Comparison of ENCODE assay signal across 14 cellular contexts in the genomic region with DNA sequence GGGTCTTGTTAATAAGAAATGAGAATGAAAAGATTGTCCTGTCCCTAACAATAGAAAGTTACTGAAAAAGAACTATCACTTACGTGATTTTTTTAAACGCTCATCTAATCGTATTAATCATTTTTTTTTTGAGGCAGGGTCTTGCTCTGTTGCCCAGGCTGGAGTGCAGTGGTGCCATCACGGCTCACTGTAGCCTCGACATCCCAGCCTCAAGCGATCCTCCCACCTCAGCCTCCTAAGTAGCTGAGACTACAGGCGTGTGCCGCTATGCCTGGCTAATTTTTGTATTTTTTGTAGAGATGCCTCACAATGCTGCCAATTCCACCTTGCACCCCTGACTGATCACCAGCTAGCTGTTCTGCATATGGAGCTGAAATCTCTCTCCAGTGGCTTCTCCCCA. TPM values are rescaled to one million over a fixed set of nuclear protein-coding genes. Genes with fewer than 3 reads are reported as not detected.
DNase-seq lines count a peak whose midpoint lies in the region; FAIRE-seq and TF ChIP-seq lines count a peak whose summit lies in the region.
"Had no signal": no experiment of that assay in that cellular context is flagged by ENCODE, and none has a peak within 500 bp of the region (broad histone marks: within the 10 kb centered on the region; RNA-seq: fewer than 3 reads in every experiment).

No MANE protein-coding gene starts in this region.

- intact Hi-C loops in PC-9 (cut with micrococcal nuclease; ENCODE audit: unreplicated experiment) (no loop called here), lower leg skin (cut with DNase I; ENCODE audit: low total_unique reads) (no loop called here)

- H4K8ac ChIP-seq in H9 (replicated peaks; ENCODE audit: insufficient read length, low read depth, low read length) (no peak overlapping the region), H1 (ENCODE audit: extremely low read depth, insufficient read depth, low read length) (no peak overlapping the region)

- POLR2A ChIA-PET in PC-9 (lab: Charles Lee; ENCODE audit: unreplicated experiment) (no interaction called here), H1 (lab: Charles Lee; ENCODE audit: partially characterized antibody) (interaction anchor here (1.0 to 7.1 kb wide), 16 partner anchors 9 to 91 kb away, joined by 3 to 66 read pairs (median 10); partner anchors contain the start of genes PDGFB and RPL3)

- TF ChIP-seq RAD21 in H1 (IDR thresholded peaks at IDR 0.05 in 1 of 2, conservative IDR thresholded peaks at IDR 0.05 in 1 of 2; ENCODE audit: low read depth in 2 of 2, low read length in 2 of 2): no peak

- no peak overlapping the region for H3K4me3 ChIP-seq in PC-9
- no peak overlapping the region for H3K4me3 ChIP-seq in H1 (ENCODE audit: extremely low read depth in 1 of 4, insufficient read depth in 2 of 4, low read depth in 3 of 4, low read length in 4 of 4)
- no peak overlapping the region for H3K4me3 ChIP-seq in neural progenitor cell
- no peak overlapping the region for H3K4me3 ChIP-seq in right atrium auricular region
- H3K4me3 ChIP-seq in lower leg skin (ENCODE audit: low read depth, poor library complexity, severe bottlenecking): no peak overlapping the region
- H3K4me3 ChIP-seq: BLaER1 treated with 17β-estradiol and CSF1 and Interleukin-3, amounts not matched to agents 10 nM and 100 nM had no signal

- TF ChIP-seq POLR2A in H1 (IDR thresholded peaks at IDR 0.05; ENCODE audit: control extremely low read depth in 1 of 2, low read depth in 2 of 2, low read length in 2 of 2) (no peak), lower leg skin (IDR thresholded peaks at IDR 0.05) (no peak)

- H3K9me2 ChIP-seq in PC-9 (ENCODE audit: insufficient read depth): no peaks in the 10 kb centered on the region

- no peak overlapping the region for H2BK20ac ChIP-seq in H9 (ENCODE audit: low read depth, low read length, poor library complexity, severe bottlenecking)
- peak overlapping the region; percentile 40; the same call in 1 of the 2 replicates for H2BK20ac ChIP-seq in H1 (ENCODE audit: low read length)

- H2BK5ac ChIP-seq in H9 (ENCODE audit: insufficient read length, low read length) (no peak overlapping the region), H1 (ENCODE audit: low read depth, low read length) (peak overlapping the region; percentile 68; the same call in 1 of the 2 replicates)

- H3K9me3 ChIP-seq in H9 (ENCODE audit: control insufficient read depth, low read depth, low read length) (no peaks in the 10 kb centered on the region), PC-9 (ENCODE audit: insufficient read depth, low read depth) (no peaks in the 10 kb centered on the region), H1 (ENCODE audit: insufficient read depth in 2 of 2, low read depth in 1 of 2, low read length in 1 of 2) (no peaks in the 10 kb centered on the region), neural progenitor cell (ENCODE audit: low read depth) (no peaks in the 10 kb centered on the region), right atrium auricular region (no peaks in the 10 kb centered on the region)
- H3K9me3 ChIP-seq: BLaER1 treated with 17β-estradiol and CSF1 and Interleukin-3, amounts not matched to agents 10 nM and 100 nM had no signal

- H2AK5ac ChIP-seq in H9 (ENCODE audit: insufficient read length, low read length) (no peak overlapping the region), H1 (ENCODE audit: low read depth, low read length) (0 out of 2 replicates have a peak overlapping the region, but pooled peaks have one; percentile 43)

- no peak overlapping the region for H3K4me2 ChIP-seq in H9 (ENCODE audit: insufficient read depth, insufficient read length, low read length)
- H3K4me2 ChIP-seq in PC-9: no peak overlapping the region
- H3K4me2 ChIP-seq in H1 (ENCODE audit: insufficient read depth in 1 of 2, low read depth in 2 of 2, low read length in 2 of 2): peak overlapping the region in 1 of 2 experiments; percentile 60; a peak in 1 of 4 replicates
- H3K4me2 ChIP-seq in neural progenitor cell: no peak overlapping the region
- H3K4me2 ChIP-seq: BLaER1 treated with 17β-estradiol and CSF1 and Interleukin-3, amounts not matched to agents 10 nM and 100 nM had no signal

- H3K79me1 ChIP-seq in H9 (ENCODE audit: insufficient read depth, low read depth, low read length, poor library complexity, severe bottlenecking) (no peaks in the 10 kb centered on the region), H1 (ENCODE audit: low read depth, low read length) (no peaks in the 10 kb centered on the region)

- no peak overlapping the region for H2BK120ac ChIP-seq in H9 (ENCODE audit: low read depth, low read length, poor library complexity, severe bottlenecking)
- H2BK120ac ChIP-seq in H1 (replicated peaks; ENCODE audit: low read depth, low read length): no peak overlapping the region

- peaks cover 19% of the 10 kb centered on the region; the same call in 1 of the 2 replicates for H3F3A ChIP-seq in PC-9 (ENCODE audit: insufficient read depth, low read depth)
- H3F3A ChIP-seq in neural progenitor cell (ENCODE audit: low read depth): peaks cover 23% of the 10 kb centered on the region

- peak overlapping the region in 1 of 2 experiments; percentile 30; a peak in 1 of 5 replicates for H3K4me3 Mint-ChIP-seq in H9
- H3K4me3 Mint-ChIP-seq in neural progenitor cell: peak overlapping the region; percentile 35
- H3K4me3 Mint-ChIP-seq: B cell; CD8-positive, alpha-beta T cell had no signal

- TF ChIP-seq CTCF in H9 (conservative IDR thresholded peaks at IDR 0.05) (no peak), PC-9 (conservative IDR thresholded peaks at IDR 0.05) (no peak), H1 (IDR thresholded peaks at IDR 0.05; ENCODE audit: control extremely low read depth in 1 of 3, insufficient read depth in 1 of 3, low read depth in 1 of 3, low read length in 3 of 3) (no peak), neural progenitor cell (IDR thresholded peaks at IDR 0.05) (no peak), right atrium auricular region (IDR thresholded peaks at IDR 0.05) (no peak), lower leg skin (IDR thresholded peaks at IDR 0.05) (no peak)

- 0 out of 2 replicates have a peak overlapping the region, but pooled peaks have one; percentile 19 for H3K14ac ChIP-seq in H9 (ENCODE audit: insufficient read depth, low read length)
- no peak overlapping the region for H3K14ac ChIP-seq in H1 (ENCODE audit: insufficient read length)

- H3K56ac ChIP-seq in H9 (ENCODE audit: insufficient read length, low read depth, low read length): no peak overlapping the region
- H3K56ac ChIP-seq in H1 (replicated peaks; ENCODE audit: insufficient read length, low read depth, low read length): no peak overlapping the region

- H3K23ac ChIP-seq in H9 (ENCODE audit: insufficient read length, low read depth, low read length) (no peak overlapping the region), H1 (ENCODE audit: insufficient read length) (no peak overlapping the region)

- peak overlapping the region in 1 of 3 experiments; percentile 95; a peak in 2 of 7 replicates for H3K27ac Mint-ChIP-seq in H9
- no peak overlapping the region for H3K27ac Mint-ChIP-seq in neural progenitor cell
- H3K27ac Mint-ChIP-seq: B cell; CD8-positive, alpha-beta T cell had no signal

- no CpG with 5 or more reads among the region's 8 CpGs for WGBS in H9 (ENCODE audit: extremely low coverage, insufficient read length, low lambda C conversion rate)
- 91% methylated on average over 8 of the region's 8 CpGs; no CpG with 5 or more reads in 1 of the 2 experiments for WGBS in H1 (ENCODE audit: extremely low coverage in 1 of 2, insufficient coverage in 1 of 2, insufficient read length in 1 of 2, insufficient replicate concordance in 2 of 2, low coverage in 1 of 2, low lambda C conversion rate in 2 of 2, missing lambda C conversion rate in 1 of 2), 2 experiments
- 93 to 96% methylated on average over 8 of the region's 8 CpGs for WGBS in lower leg skin, 2 donors

- H3K23me2 ChIP-seq in H9 (ENCODE audit: insufficient read length, low read depth, low read length, poor library complexity, severe bottlenecking) (no peaks in the 10 kb centered on the region), H1 (ENCODE audit: low read depth, low read length) (no peaks in the 10 kb centered on the region)

- no peak overlapping the region for H3K4ac ChIP-seq in H9 (ENCODE audit: low read depth, low read length)
- peak overlapping the region; percentile 81 for H3K4ac ChIP-seq in H1 (replicated peaks; ENCODE audit: insufficient read length, low read depth, low read length)

- H3K27ac ChIP-seq in H9 (ENCODE audit: insufficient read length, low read depth, low read length): no peak overlapping the region
- H3K27ac ChIP-seq in PC-9: no peak overlapping the region
- H3K27ac ChIP-seq in H1 (ENCODE audit: low read depth, low read length): no peak overlapping the region
- H3K27ac ChIP-seq in neural progenitor cell: no peak overlapping the region
- no peak overlapping the region for H3K27ac ChIP-seq in right atrium auricular region
- H3K27ac ChIP-seq: BLaER1 treated with 17β-estradiol and CSF1 and Interleukin-3, amounts not matched to agents 10 nM and 100 nM had no signal

- no peak overlapping the region for H4K5ac ChIP-seq in H9 (ENCODE audit: insufficient read length, low read depth, low read length)
- no peak overlapping the region for H4K5ac ChIP-seq in H1 (ENCODE audit: insufficient read length, low read depth, low read length)

- H3K36me3 Mint-ChIP-seq in H9 (ENCODE audit: insufficient read depth in 1 of 3, low read depth in 3 of 3): peaks cover 0 to 13% (median 3%) of the 10 kb centered on the region in 3 experiments; a peak in 4 of 7 replicates
- H3K36me3 Mint-ChIP-seq in neural progenitor cell: no peaks in the 10 kb centered on the region

- H2BK15ac ChIP-seq in H9 (ENCODE audit: low read depth, low read length): no peak overlapping the region
- H2BK15ac ChIP-seq in H1 (ENCODE audit: low read length): 0 out of 2 replicates have a peak overlapping the region, but pooled peaks have one; percentile 18

- H3K9ac ChIP-seq in H9 (ENCODE audit: extremely low read depth, insufficient read length, low read length): no peak overlapping the region
- H3K9ac ChIP-seq in H1 (replicated peaks in 1 of 4; ENCODE audit: extremely low read depth in 1 of 4, low read depth in 3 of 4, low read length in 3 of 4): no peak overlapping the region; a peak in 1 of 7 replicates
- no peak overlapping the region for H3K9ac ChIP-seq in neural progenitor cell
- H3K9ac ChIP-seq: BLaER1 treated with 17β-estradiol and CSF1 and Interleukin-3, amounts not matched to agents 10 nM and 100 nM had no signal

- H3K79me2 ChIP-seq in H9 (ENCODE audit: insufficient read depth, low read length) (no peaks in the 10 kb centered on the region), PC-9 (ENCODE audit: low read depth) (no peaks in the 10 kb centered on the region), H1 (ENCODE audit: control insufficient read depth in 1 of 2, insufficient read depth in 2 of 2, low read length in 2 of 2) (no peaks in the 10 kb centered on the region), neural progenitor cell (ENCODE audit: low read depth) (no peaks in the 10 kb centered on the region)

- H3K27me3 ChIP-seq in H9 (ENCODE audit: insufficient read depth, low read length) (no peaks in the 10 kb centered on the region), PC-9 (ENCODE audit: insufficient read depth, low read depth) (no peaks in the 10 kb centered on the region), H1 (replicated peaks in 1 of 4; ENCODE audit: control insufficient read depth in 3 of 4, extremely low read depth in 1 of 4, insufficient read depth in 3 of 4, low read length in 3 of 4) (peaks cover 0 to 19% (median 6%) of the 10 kb centered on the region in 4 experiments; a peak in 5 of 7 replicates), neural progenitor cell (peaks cover 52% of the 10 kb centered on the region), right atrium auricular region (no peaks in the 10 kb centered on the region)

- H3K27me3 Mint-ChIP-seq in H9 (ENCODE audit: low read depth): peaks cover 13% of the 10 kb centered on the region
- peaks cover 13% of the 10 kb centered on the region for H3K27me3 Mint-ChIP-seq in neural progenitor cell (ENCODE audit: insufficient read depth, low read depth)

- TF ChIP-seq EP300 in H1 (IDR thresholded peaks at IDR 0.05; ENCODE audit: borderline replicate concordance in 1 of 2, low read depth in 2 of 2, low read length in 2 of 2): no peak

- CTCF ChIA-PET in PC-9 (lab: Charles Lee): interaction anchor here (0.6 kb wide), 1 partner anchor 11 kb away, joined by 7 read pairs; no protein-coding TSS in a partner anchor
- CTCF ChIA-PET in H1 (lab: Charles Lee; ENCODE audit: partially characterized antibody): interaction anchor here (0.6 to 3.0 kb wide), 13 partner anchors 10 to 1561 kb away, joined by 3 to 22 read pairs (median 3); no protein-coding TSS in a partner anchor

- no peak overlapping the region for H4K91ac ChIP-seq in H9 (ENCODE audit: insufficient read length, low read depth, low read length)
- H4K91ac ChIP-seq in H1 (replicated peaks; ENCODE audit: insufficient read length, low read length): peak overlapping the region; percentile 25

- no peak overlapping the region for H2BK12ac ChIP-seq in H9 (ENCODE audit: insufficient read length, low read depth, low read length)
- peak overlapping the region; percentile 95; the same call in 1 of the 2 replicates for H2BK12ac ChIP-seq in H1 (ENCODE audit: low read depth, low read length)

- DNase-seq in H9 (no peak), PC-9 (no peak), H1 (ENCODE audit: low read depth in 1 of 2, low spot score in 2 of 2) (no peak), neural progenitor cell (ENCODE audit: low spot score) (no peak), HuH-7 (ENCODE audit: low spot score) (no peak), right atrium auricular region (ENCODE audit: low spot score) (no peak), lower leg skin (ENCODE audit: low spot score in 2 of 2) (no peak)
- DNase-seq: Calu3; CD8-positive, alpha-beta T cell; DMS79 treated with DMSO at 0.1 percent for 48 hours; GF-D8; HCEC 1CT had no signal

- H4K20me1 ChIP-seq in H9 (ENCODE audit: control insufficient read depth, insufficient read depth, insufficient read length): no peaks in the 10 kb centered on the region
- no peaks in the 10 kb centered on the region for H4K20me1 ChIP-seq in PC-9 (ENCODE audit: insufficient read depth)
- no peaks in the 10 kb centered on the region for H4K20me1 ChIP-seq in H1 (replicated peaks in 1 of 2; ENCODE audit: control insufficient read depth in 1 of 2, insufficient read depth in 2 of 2, low read length in 2 of 2)
- H4K20me1 ChIP-seq in neural progenitor cell (ENCODE audit: low read depth): peaks cover 6% of the 10 kb centered on the region

- no peak overlapping the region for H3K18ac ChIP-seq in H9 (ENCODE audit: insufficient read length, low read depth, low read length)
- H3K18ac ChIP-seq in H1 (ENCODE audit: extremely low read depth, low read length): peak overlapping the region; percentile 93; the same call in 1 of the 2 replicates

- H3K9me3 Mint-ChIP-seq in H9 (no peaks in the 10 kb centered on the region; a peak in 2 of 5 replicates), neural progenitor cell (no peaks in the 10 kb centered on the region)
- H3K9me3 Mint-ChIP-seq: CD8-positive, alpha-beta T cell had no signal

- H3K4me1 Mint-ChIP-seq in H9 (peaks cover 33 to 42% of the 10 kb centered on the region in 2 experiments), neural progenitor cell (peaks cover 42% of the 10 kb centered on the region)

- H3K4me1 ChIP-seq in H9 (ENCODE audit: insufficient read depth, low read length) (peaks cover 8% of the 10 kb centered on the region; the same call in 1 of the 2 replicates), PC-9 (replicated peaks; ENCODE audit: insufficient read depth) (no peaks in the 10 kb centered on the region), H1 (replicated peaks in 1 of 4; ENCODE audit: control insufficient read depth in 3 of 4, insufficient read depth in 4 of 4, low read length in 3 of 4) (peaks cover 0 to 27% (median 22%) of the 10 kb centered on the region in 4 experiments; a peak in 6 of 7 replicates), neural progenitor cell (peaks cover 26% of the 10 kb centered on the region), right atrium auricular region (peaks cover 0 to 35% of the 10 kb centered on the region in 2 donors)

- BruUV-seq in PC-9 (replicated peaks; lab: Mats Ljungman, UMichigan): TSS peak; percentile 25

- H2AFZ ChIP-seq in H9 (ENCODE audit: low read length) (no peak overlapping the region), PC-9 (no peak overlapping the region), H1 (ENCODE audit: low read length) (no peak overlapping the region), neural progenitor cell (replicated peaks) (no peak overlapping the region)

- no peak for FAIRE-seq in H1 (lab: Jason Lieb, UNC)

- H3K36me3 ChIP-seq in PC-9 (ENCODE audit: low read depth): peaks cover 58% of the 10 kb centered on the region
- no peaks in the 10 kb centered on the region for H3K36me3 ChIP-seq in H1 (ENCODE audit: control insufficient read depth in 2 of 4, insufficient read depth in 4 of 4, low read length in 3 of 4)
- no peaks in the 10 kb centered on the region for H3K36me3 ChIP-seq in neural progenitor cell
- H3K36me3 ChIP-seq in right atrium auricular region: peaks cover 59% of the 10 kb centered on the region
- H3K36me3 ChIP-seq: BLaER1 treated with 17β-estradiol and CSF1 and Interleukin-3, amounts not matched to agents 10 nM and 100 nM had no signal

- H3T11ph ChIP-seq in H9 (ENCODE audit: low read length): no peak overlapping the region

RNA-seq across cellular contexts. Expression of gene PDGFB, which starts 15.7 kb away (rescaled TPM):
- total RNA-seq in H9 (2021): 6.1 and 7.1 TPM in 2 replicates
- 35.5 and 39.7 TPM in 2 replicates for total RNA-seq in PC-9 (2021)
- total RNA-seq in H1 (2021; fragmentation: NEBNext Ultra II Directional; extraction: Animal tissue kit (Norgen Biotek cat#: 25700)): 8.5 and 9.6 TPM in 2 replicates
- 3.9 and 5.5 TPM in 2 replicates for polyA plus RNA-seq in H1 (2011; rRNA removed)
- polyA plus RNA-seq in H1 (2011; cell fraction: cytosol; rRNA removed): 6.1 TPM
- polyA plus RNA-seq in H1 (2011; cell fraction: nucleus; rRNA removed): 10.9 TPM
- 2.6 to 3.9 TPM (median 3.8 TPM) in 4 replicates for polyA plus RNA-seq in H1 (2012, experiment 1 of 2)
- 4.1 TPM for polyA plus RNA-seq in H1 (2012, experiment 2 of 2)
- polyA plus RNA-seq in H1 (2013, experiment 1 of 2): 4.9 TPM
- polyA plus RNA-seq in H1 (2013, experiment 2 of 2): 6.0 TPM
- polyA minus RNA-seq in H1 (2011; rRNA and poly(A)+ RNA removed): 3.0 and 5.3 TPM in 2 replicates
- 5.7 TPM for polyA minus RNA-seq in H1 (2011; cell fraction: cytosol; rRNA and poly(A)+ RNA removed)
- polyA minus RNA-seq in H1 (2011; cell fraction: nucleus; rRNA and poly(A)+ RNA removed): 3.5 TPM
- 0.15 and 0.65 TPM in 2 replicates for total RNA-seq in neural progenitor cell (ENCODE audit: low replicate concordance)
- 10 to 100 TPM; 21.9 to 22.0 TPM for total RNA-seq in right atrium auricular region
- 10 to 100 TPM; 12.2 to 22.3 (median 17.5) TPM for total RNA-seq in lower leg skin
- total RNA-seq: B cell had no signal
